ENCODE assay signal across 8 cellular contexts in genomic region chr1:234599617-234600417, GRCh38.
A peak's percentile ranks its signal among the peaks of the same experiment; 100 is the strongest.
DNase-seq lines count a peak whose midpoint lies in the region; FAIRE-seq and TF ChIP-seq lines count a peak whose summit lies in the region.

No MANE protein-coding gene starts in this region.

- intact Hi-C loops in tibial artery (cut with DNase I; ENCODE audit: low total_unique reads): loop anchor here (2.0 kb wide), 1 partner anchor 67 kb away; no protein-coding TSS in a partner anchor

- H3K36me3 ChIP-seq in neuron (ENCODE audit: insufficient read depth, low read length) (no peaks in the 10 kb centered on the region), tibial artery (no peaks in the 10 kb centered on the region)

- peak; percentile 93 for DNase-seq in GF-D8 (lab: John Stamatoyannopoulos, UW)
- DNase-seq in H54 (ENCODE audit: insufficient read length, low spot score): no peak
- no peak for DNase-seq in LNCaP clone FGC (ENCODE audit: low read depth)
- peak; percentile 98 for DNase-seq in SIG-M5 treated with dmso at 0.1 percent for 504 hours (lab: John Stamatoyannopoulos, UW; ENCODE audit: unreplicated experiment)
- peak; percentile 58 for DNase-seq in activated gamma-delta T cell treated with anti-CD3 and anti-CD28 coated beads, Interleukin-2, amount 50 U/mL, for 16 hours (ENCODE audit: low read depth)
- DNase-seq in foreskin melanocyte: peak; percentile 77
- peak; percentile 83 to 97 for DNase-seq in tibial artery

- TF ChIP-seq CTCF in LNCaP clone FGC (IDR thresholded peaks at IDR 0.05; ENCODE audit: control insufficient read depth, extremely low read depth, insufficient read depth) (no peak), tibial artery (IDR thresholded peaks at IDR 0.05) (no peak)

- H3K4me3 ChIP-seq in LNCaP clone FGC (ENCODE audit: low read depth, low read length): peak overlapping the region; percentile 51
- peak overlapping the region; percentile 53 for H3K4me3 ChIP-seq in neuron (ENCODE audit: low read length)
- H3K4me3 ChIP-seq in tibial artery: peak overlapping the region; percentile 53

- no peak for FAIRE-seq in H54 (lab: Jason Lieb, UNC)

- peaks cover 4% of the 10 kb centered on the region for H3K9me3 ChIP-seq in neuron (ENCODE audit: low read length)
- H3K9me3 ChIP-seq in tibial artery: no peaks in the 10 kb centered on the region

- peak overlapping the region; percentile 84 to 98 for H3K27ac ChIP-seq in tibial artery

- H3K4me1 ChIP-seq in neuron (ENCODE audit: insufficient read depth, low read length) (peaks cover 54% of the 10 kb centered on the region), tibial artery (peaks cover 0 to 60% (median 39%) of the 10 kb centered on the region in 4 donors)

- TF ChIP-seq POLR2A in H54 (IDR thresholded peaks at IDR 0.05; ENCODE audit: low read depth, low read length): peak; percentile 37; the same call in 1 of the 2 replicates

- H3K27me3 ChIP-seq in neuron (ENCODE audit: insufficient read depth, low read length) (no peaks in the 10 kb centered on the region), tibial artery (no peaks in the 10 kb centered on the region)

- peak overlapping the region; percentile 34 for H2AFZ ChIP-seq in neuron (ENCODE audit: low read depth, low read length)

Comparison
In these comparisons a context has a peak if more than half of its experiments do, and no peak if none do; other contexts are left out.
1. DNase-seq: peak in GF-D8 (single experiment), SIG-M5 treated with dmso at 0.1 percent for 504 hours (single experiment), activated gamma-delta T cell treated with anti-CD3 and anti-CD28 coated beads, Interleukin-2, amount 50 U/mL, for 16 hours (single experiment), foreskin melanocyte (single experiment) and tibial artery (2 of 2); none in H54 (single experiment) and LNCaP clone FGC (single experiment).
2. Peak in every context shown above with its lines, with median percentiles within 50 percentile points of each other: H3K4me3 ChIP-seq.